Comparison of ENCODE assay signal across 15 cellular contexts in the genomic region with DNA sequence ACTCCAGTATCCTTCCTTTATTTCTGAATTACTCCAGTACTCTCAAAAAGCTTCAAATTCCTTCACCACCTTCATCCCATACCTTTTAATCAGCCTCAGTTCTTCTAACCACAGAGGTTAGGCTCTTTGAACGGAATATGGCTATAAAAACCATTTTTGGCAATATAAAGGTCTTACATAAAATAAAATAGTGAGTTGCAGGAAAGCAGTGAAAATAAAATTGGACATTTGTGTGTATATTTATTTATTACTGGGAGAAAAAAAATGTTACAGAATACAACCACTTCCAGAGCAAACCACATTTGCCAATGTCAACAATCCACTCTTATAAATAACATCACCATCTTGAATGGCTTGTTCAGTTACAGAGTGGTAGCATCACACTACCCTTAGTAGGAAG.
"Had no signal": no experiment of that assay in that cellular context is flagged by ENCODE, and none has a peak within 500 bp of the region (broad histone marks: within the 10 kb centered on the region; RNA-seq: fewer than 3 reads in every experiment).

No MANE protein-coding gene starts in this region.

- H3K27ac ChIP-seq: cardiac muscle cell, colonic mucosa, esophagus muscularis mucosa, tibial nerve, uterus had no signal

- DNase-seq: activated CD4-positive, CD25-positive, alpha-beta regulatory T cell treated with anti-CD3 and anti-CD28 coated beads, Interleukin-2, amount 50 U/mL, for 72 hours; activated naive CD4-positive, alpha-beta T cell treated with anti-CD3 and anti-CD28 coated beads, Interleukin-2, amount 10 ng/mL, durations not matched to agents 7 days and 5 days; colonic mucosa; head of caudate nucleus; left cardiac atrium; naive thymus-derived CD8-positive, alpha-beta T cell; retina; stimulated activated CD4-positive, alpha-beta T cell treated with anti-CD3 and anti-CD28 coated beads, Interleukin-2, amount 100 ng/mL, for 48 hours; stimulated activated naive B cell treated with anti-CD40 and anti-IgM and Interleukin-4, amounts not matched to agents 10 μg/mL and 1 μg/mL and 100 μg/mL, for 72 hours; uterus had no signal

- H3K4me3 ChIP-seq: cardiac muscle cell, colonic mucosa, esophagus muscularis mucosa, lung, tibial nerve, uterus had no signal

- H3K4me1 ChIP-seq: colonic mucosa, uterus had no signal

- ATAC-seq: left cardiac atrium; naive thymus-derived CD8-positive, alpha-beta T cell; stimulated activated naive B cell treated with anti-CD40 and anti-IgM and Interleukin-4, amounts not matched to agents 10 μg/mL and 1 μg/mL and 100 μg/mL, for 72 hours had no signal

- H3K4me3 Mint-ChIP-seq: activated naive CD4-positive, alpha-beta T cell treated with anti-CD3 and anti-CD28 coated beads, Interleukin-2, amount 10 ng/mL, durations not matched to agents 7 days and 5 days; naive thymus-derived CD8-positive, alpha-beta T cell; stimulated activated naive B cell treated with anti-CD40 and anti-IgM and Interleukin-4, amounts not matched to agents 10 μg/mL and 1 μg/mL and 100 μg/mL, for 72 hours had no signal

- H3K27ac Mint-ChIP-seq: activated naive CD4-positive, alpha-beta T cell treated with anti-CD3 and anti-CD28 coated beads, Interleukin-2, amount 10 ng/mL, durations not matched to agents 7 days and 5 days; activated T-helper 2 cell treated with anti-CD3 and anti-CD28 coated beads, Interferon-gamma antibody, Interleukin-2, Interleukin-4, amounts not matched to agents 10 μg/mL and 5 μg/mL and 100 μg/mL, durations not matched to agents 14 hours and 24 hours and 36 hours; stimulated activated naive B cell treated with anti-CD40 and anti-IgM and Interleukin-4, amounts not matched to agents 10 μg/mL and 1 μg/mL and 100 μg/mL, for 72 hours had no signal

- H3K27me3 Mint-ChIP-seq: activated naive CD4-positive, alpha-beta T cell treated with anti-CD3 and anti-CD28 coated beads, Interleukin-2, amount 10 ng/mL, durations not matched to agents 7 days and 5 days; naive thymus-derived CD8-positive, alpha-beta T cell; stimulated activated naive B cell treated with anti-CD40 and anti-IgM and Interleukin-4, amounts not matched to agents 10 μg/mL and 1 μg/mL and 100 μg/mL, for 72 hours had no signal

- H3K9me3 ChIP-seq: colonic mucosa, esophagus muscularis mucosa, tibial nerve, uterus had no signal

- H3K27me3 ChIP-seq: cardiac muscle cell, colonic mucosa, esophagus muscularis mucosa, tibial nerve, uterus had no signal

- H3K36me3 ChIP-seq: colonic mucosa, uterus had no signal

- H3K9me3 Mint-ChIP-seq: activated T-helper 2 cell treated with anti-CD3 and anti-CD28 coated beads, Interferon-gamma antibody, Interleukin-2, Interleukin-4, amounts not matched to agents 10 μg/mL and 5 μg/mL and 100 μg/mL, durations not matched to agents 14 hours and 24 hours and 36 hours; stimulated activated naive B cell treated with anti-CD40 and anti-IgM and Interleukin-4, amounts not matched to agents 10 μg/mL and 1 μg/mL and 100 μg/mL, for 72 hours had no signal
